In genomic region chr2:96241901-96242611, GRCh38 we compare ENCODE assay signal across 8 cellular contexts. TPM values are rescaled to one million over a fixed set of nuclear protein-coding genes. Genes with fewer than 3 reads are reported as not detected.
DNase-seq lines count a peak whose midpoint lies in the region; ATAC-seq and TF ChIP-seq lines count a peak whose summit lies in the region.

No MANE protein-coding gene starts in this region.

- no peaks in the 10 kb centered on the region for H3K79me2 ChIP-seq in DND-41 (ENCODE audit: insufficient read depth, low read length)

- H3K27ac Mint-ChIP-seq in activated CD4-positive, alpha-beta T cell treated with anti-CD3 and anti-CD28 coated beads, Interleukin-2, amount 10 ng/mL, durations not matched to agents 7 days and 5 days, result peak overlapping the region; percentile 95
- peak overlapping the region; percentile 95 to 98 for H3K27ac Mint-ChIP-seq in effector memory CD8-positive, alpha-beta T cell
- peak overlapping the region; percentile 52 for H3K27ac Mint-ChIP-seq in osteocyte (ENCODE audit: unreplicated experiment)

- CTCF ChIA-PET in activated CD4-positive, alpha-beta T cell treated with anti-CD3 and anti-CD28 coated beads, Interleukin-2, amount 10 ng/mL, durations not matched to agents 7 days and 5 days (lab: Charles Lee), result interaction anchor here (0.6 to 2.8 kb wide), 15 partner anchors 8 to 978 kb away, joined by 3 to 11 read pairs (median 3); partner anchors contain the start of gene ASTL

- H3K36me3 ChIP-seq in DND-41 (ENCODE audit: insufficient read depth, low read length), result peaks cover 8% of the 10 kb centered on the region; the same call in 1 of the 2 replicates

- peaks cover 51% of the 10 kb centered on the region for H3K4me1 Mint-ChIP-seq in activated CD4-positive, alpha-beta T cell treated with anti-CD3 and anti-CD28 coated beads, Interleukin-2, amount 10 ng/mL, durations not matched to agents 7 days and 5 days
- peaks cover 19 to 24% of the 10 kb centered on the region in 2 donors for H3K4me1 Mint-ChIP-seq in effector memory CD8-positive, alpha-beta T cell (ENCODE audit: low read depth in 2 of 2)
- peaks cover 5% of the 10 kb centered on the region for H3K4me1 Mint-ChIP-seq in osteocyte (ENCODE audit: unreplicated experiment)

- H3K9me3 ChIP-seq in DND-41 (ENCODE audit: insufficient read depth, low read length, severe bottlenecking), result no peaks in the 10 kb centered on the region

- H3K9ac ChIP-seq in DND-41 (ENCODE audit: low read depth, low read length), result no peak overlapping the region

- H4K20me1 ChIP-seq in DND-41 (ENCODE audit: insufficient read depth, low read length), result no peaks in the 10 kb centered on the region

- no peak overlapping the region for H3K4me2 ChIP-seq in DND-41 (ENCODE audit: insufficient read depth, low read length)

- H3K27me3 ChIP-seq in DND-41 (ENCODE audit: insufficient read depth, low read length, poor library complexity), result no peaks in the 10 kb centered on the region

- DNase-seq in DND-41 (peak; percentile 17), HT1080 (ENCODE audit: low read depth) (peak; percentile 84), osteocyte (ENCODE audit: extremely low spot score, unreplicated experiment) (no peak), NCI-H146 (lab: John Stamatoyannopoulos, UW) (no peak), KG1 (lab: John Stamatoyannopoulos, UW) (no peak)
- peak; percentile 71 for DNase-seq in activated CD4-positive, alpha-beta T cell treated with anti-CD3 and anti-CD28 coated beads, Interleukin-2, amount 10 ng/mL, durations not matched to agents 7 days and 5 days
- peak; percentile 22 to 44 (median 38) for DNase-seq in effector memory CD8-positive, alpha-beta T cell

- TF ChIP-seq CTCF in DND-41 (IDR thresholded peaks at IDR 0.05; ENCODE audit: borderline replicate concordance, extremely low read depth, low read length, poor library complexity, severe bottlenecking) (no peak), osteocyte (IDR thresholded peaks at IDR 0.05) (no peak)

- H2AFZ ChIP-seq in DND-41 (ENCODE audit: low read depth, low read length), result no peak overlapping the region

- peak overlapping the region; percentile 41 for H3K4me3 Mint-ChIP-seq in activated CD4-positive, alpha-beta T cell treated with anti-CD3 and anti-CD28 coated beads, Interleukin-2, amount 10 ng/mL, durations not matched to agents 7 days and 5 days
- peak overlapping the region; percentile 48 to 70 for H3K4me3 Mint-ChIP-seq in effector memory CD8-positive, alpha-beta T cell
- H3K4me3 Mint-ChIP-seq in osteocyte (ENCODE audit: unreplicated experiment), result no peak overlapping the region

- H3K4me3 ChIP-seq in DND-41 (ENCODE audit: low read depth in 1 of 2, low read length in 2 of 2), result no peak overlapping the region

- H3K9me3 Mint-ChIP-seq in activated CD4-positive, alpha-beta T cell treated with anti-CD3 and anti-CD28 coated beads, Interleukin-2, amount 10 ng/mL, durations not matched to agents 7 days and 5 days, result no peaks in the 10 kb centered on the region
- no peaks in the 10 kb centered on the region for H3K9me3 Mint-ChIP-seq in effector memory CD8-positive, alpha-beta T cell
- H3K9me3 Mint-ChIP-seq in osteocyte (ENCODE audit: unreplicated experiment), result no peaks in the 10 kb centered on the region

- POLR2A ChIA-PET in activated CD4-positive, alpha-beta T cell treated with anti-CD3 and anti-CD28 coated beads, Interleukin-2, amount 10 ng/mL, durations not matched to agents 7 days and 5 days (lab: Charles Lee), result interaction anchor here (1.1 kb wide), 1 partner anchor 34 kb away, joined by 4 read pairs; the partner anchor contains the start of gene STARD7

- peak; percentile 50; the same call in 2 of the 3 replicates for ATAC-seq in DND-41 (ENCODE audit: insufficient read depth, low read depth)
- ATAC-seq in GM21390 (IDR thresholded peaks at IDR 0.05; ENCODE audit: unreplicated experiment), result peak; percentile 75
- peak; percentile 94 for ATAC-seq in effector memory CD8-positive, alpha-beta T cell (replicated peaks)

- no peaks in the 10 kb centered on the region for H3K4me1 ChIP-seq in DND-41 (ENCODE audit: insufficient read depth, low read length)

- no peak overlapping the region for H3K27ac ChIP-seq in DND-41 (ENCODE audit: low read length)

- no peaks in the 10 kb centered on the region for H3K27me3 Mint-ChIP-seq in activated CD4-positive, alpha-beta T cell treated with anti-CD3 and anti-CD28 coated beads, Interleukin-2, amount 10 ng/mL, durations not matched to agents 7 days and 5 days
- no peaks in the 10 kb centered on the region for H3K27me3 Mint-ChIP-seq in effector memory CD8-positive, alpha-beta T cell
- no peaks in the 10 kb centered on the region for H3K27me3 Mint-ChIP-seq in osteocyte (ENCODE audit: unreplicated experiment)

- H3K36me3 Mint-ChIP-seq in activated CD4-positive, alpha-beta T cell treated with anti-CD3 and anti-CD28 coated beads, Interleukin-2, amount 10 ng/mL, durations not matched to agents 7 days and 5 days (ENCODE audit: low read depth), result peaks cover 15% of the 10 kb centered on the region
- H3K36me3 Mint-ChIP-seq in effector memory CD8-positive, alpha-beta T cell (ENCODE audit: insufficient read depth), result peaks cover 3% of the 10 kb centered on the region
- H3K36me3 Mint-ChIP-seq in osteocyte (ENCODE audit: unreplicated experiment), result no peaks in the 10 kb centered on the region

RNA-seq across cellular contexts. Expression of gene TMEM127, which starts 23.7 kb away (rescaled TPM):
- 15.7 and 24.2 TPM in 2 replicates for total RNA-seq in HT1080 (2014; rRNA removed; shearing (Covaris generic))
- 18.6 and 20.4 TPM in 2 replicates for polyA plus RNA-seq in HT1080 (2015; cell fraction: cytosol; rRNA removed)
- polyA plus RNA-seq in HT1080 (2015; cell fraction: nucleus; rRNA removed), result 16.6 and 21.5 TPM in 2 replicates
- total RNA-seq in activated CD4-positive, alpha-beta T cell treated with anti-CD3 and anti-CD28 coated beads, Interleukin-2, amount 10 ng/mL, durations not matched to agents 7 days and 5 days, result 10 to 100 TPM; 32.9 to 44.5 TPM
- 56.3 and 61.8 TPM in 2 replicates for total RNA-seq in osteocyte

RNA-seq across cellular contexts. Expression of gene CIAO1, which starts 24.0 kb away (rescaled TPM):
- 135 and 136 TPM in 2 replicates for total RNA-seq in HT1080 (2014; rRNA removed; shearing (Covaris generic))
- polyA plus RNA-seq in HT1080 (2015; cell fraction: cytosol; rRNA removed), result 105 and 120 TPM in 2 replicates
- polyA plus RNA-seq in HT1080 (2015; cell fraction: nucleus; rRNA removed), result 122 and 133 TPM in 2 replicates
- total RNA-seq in activated CD4-positive, alpha-beta T cell treated with anti-CD3 and anti-CD28 coated beads, Interleukin-2, amount 10 ng/mL, durations not matched to agents 7 days and 5 days, result 10 to 100 TPM; 53.4 to 59.9 TPM
- 54.6 and 56.3 TPM in 2 replicates for total RNA-seq in osteocyte

RNA-seq across cellular contexts. Expression of gene STARD7, which starts 33.4 kb away (rescaled TPM):
- total RNA-seq in HT1080 (2014; rRNA removed; shearing (Covaris generic)), result 131 and 153 TPM in 2 replicates
- 58.1 and 63.3 TPM in 2 replicates for polyA plus RNA-seq in HT1080 (2015; cell fraction: cytosol; rRNA removed)
- polyA plus RNA-seq in HT1080 (2015; cell fraction: nucleus; rRNA removed), result 33.7 and 37.0 TPM in 2 replicates
- 100 to 1,000 TPM; 126 to 128 TPM for total RNA-seq in activated CD4-positive, alpha-beta T cell treated with anti-CD3 and anti-CD28 coated beads, Interleukin-2, amount 10 ng/mL, durations not matched to agents 7 days and 5 days
- total RNA-seq in osteocyte, result 80.2 and 94.1 TPM in 2 replicates

Comparison
In these comparisons a context has a peak if more than half of its experiments do, and no peak if none do; other contexts are left out.
1. DNase-seq: peak in DND-41 (single experiment), HT1080 (single experiment), activated CD4-positive, alpha-beta T cell treated with anti-CD3 and anti-CD28 coated beads, Interleukin-2, amount 10 ng/mL, durations not matched to agents 7 days and 5 days (single experiment) and effector memory CD8-positive, alpha-beta T cell (3 of 3); none in osteocyte (single experiment), NCI-H146 (single experiment) and KG1 (single experiment).
2. Peak in every context shown above with its lines, with median percentiles within 50 percentile points of each other: ATAC-seq and H3K27ac Mint-ChIP-seq.